In genomic region chr6:147154454-147154853, GRCh38 we compare ENCODE assay signal across 12 cellular contexts. TPM values are rescaled to one million over a fixed set of nuclear protein-coding genes. Genes with fewer than 3 reads are reported as not detected.
DNase-seq lines count a peak whose midpoint lies in the region; ATAC-seq, FAIRE-seq and TF ChIP-seq lines count a peak whose summit lies in the region.
"Had no signal": no experiment of that assay in that cellular context is flagged by ENCODE, and none has a peak within 500 bp of the region (broad histone marks: within the 10 kb centered on the region; RNA-seq: fewer than 3 reads in every experiment).

No MANE protein-coding gene starts in this region.

- H3K9me2 ChIP-seq in PC-3 (replicated peaks; ENCODE audit: low read length) = no peaks in the 10 kb centered on the region

- ATAC-seq in A549 (peak; percentile 89 to 90), PC-3 (peak; percentile 97), GM21526 (IDR thresholded peaks at IDR 0.05; ENCODE audit: low FRiP score, unreplicated experiment) (no peak)
- ATAC-seq in CD4-positive, alpha-beta T cell (ENCODE audit: poor library complexity) = no peak
- ATAC-seq: stimulated activated naive B cell treated with anti-CD40 and anti-IgM and Interleukin-4, amounts not matched to agents 10 μg/mL and 1 μg/mL and 100 μg/mL, for 72 hours had no signal

- no peak overlapping the region for H3K27ac Mint-ChIP-seq in CD4-positive, alpha-beta T cell
- H3K27ac Mint-ChIP-seq: B cell; stimulated activated naive B cell treated with anti-CD40 and anti-IgM and Interleukin-4, amounts not matched to agents 10 μg/mL and 1 μg/mL and 100 μg/mL, for 72 hours had no signal

- H3K27ac ChIP-seq in A549 = peak overlapping the region; percentile 73 to 77; a peak in 5 of 6 replicates
- H3K27ac ChIP-seq in PC-3 (ENCODE audit: low read length) = peak overlapping the region; percentile 91
- no peak overlapping the region for H3K27ac ChIP-seq in CD4-positive, alpha-beta T cell (ENCODE audit: low read depth, low read length)

- CTCF ChIA-PET in A549 (lab: Yijun Ruan, JAX) (no interaction called here), PC-3 (lab: Charles Lee) (no interaction called here)
- CTCF ChIA-PET in CD4-positive, alpha-beta T cell (lab: Charles Lee) = no interaction called here

- no peak overlapping the region for H3K4me3 Mint-ChIP-seq in CD4-positive, alpha-beta T cell
- H3K4me3 Mint-ChIP-seq: B cell; stimulated activated naive B cell treated with anti-CD40 and anti-IgM and Interleukin-4, amounts not matched to agents 10 μg/mL and 1 μg/mL and 100 μg/mL, for 72 hours had no signal

- H3K4me1 ChIP-seq in A549 = peaks cover 40% of the 10 kb centered on the region
- H3K4me1 ChIP-seq in PC-3 (ENCODE audit: insufficient read depth, low read length) = peaks cover 28% of the 10 kb centered on the region

- peak overlapping the region; percentile 67 for H3K9ac ChIP-seq in PC-3 (ENCODE audit: low read length)

- H3K9me3 ChIP-seq in A549 (no peaks in the 10 kb centered on the region), PC-3 (ENCODE audit: low read length) (no peaks in the 10 kb centered on the region)
- no peaks in the 10 kb centered on the region for H3K9me3 ChIP-seq in CD4-positive, alpha-beta T cell (ENCODE audit: control insufficient read depth, low read length)

- H3K79me2 ChIP-seq in PC-3 (ENCODE audit: low read length) = no peaks in the 10 kb centered on the region

- H3K9me3 Mint-ChIP-seq in CD4-positive, alpha-beta T cell = no peaks in the 10 kb centered on the region
- H3K9me3 Mint-ChIP-seq: stimulated activated naive B cell treated with anti-CD40 and anti-IgM and Interleukin-4, amounts not matched to agents 10 μg/mL and 1 μg/mL and 100 μg/mL, for 72 hours had no signal

- POLR2A ChIA-PET in A549 (lab: Yijun Ruan, JAX) = interaction anchor here (0.9 kb wide), 1 partner anchor 13 kb away, joined by 3 read pairs; no protein-coding TSS in a partner anchor
- POLR2A ChIA-PET in PC-3 (lab: Charles Lee; ENCODE audit: unreplicated experiment) = no interaction called here
- POLR2A ChIA-PET in CD4-positive, alpha-beta T cell (lab: Charles Lee) = no interaction called here

- TF ChIP-seq EP300 in A549 (IDR thresholded peaks at IDR 0.05) = no peak; a peak in 1 of 5 replicates

- no peaks in the 10 kb centered on the region for H3K4me1 Mint-ChIP-seq in CD4-positive, alpha-beta T cell (ENCODE audit: low read depth)
- H3K4me1 Mint-ChIP-seq: B cell; stimulated activated naive B cell treated with anti-CD40 and anti-IgM and Interleukin-4, amounts not matched to agents 10 μg/mL and 1 μg/mL and 100 μg/mL, for 72 hours had no signal

- no peaks in the 10 kb centered on the region for H4K20me1 ChIP-seq in PC-3 (ENCODE audit: low read length)

- no peak for TF ChIP-seq CTCF in A549 (IDR thresholded peaks at IDR 0.05)
- no peak for TF ChIP-seq CTCF in PC-3 (conservative IDR thresholded peaks at IDR 0.05; ENCODE audit: low read depth, low read length)
- TF ChIP-seq CTCF in fibroblast of pulmonary artery (IDR thresholded peaks at IDR 0.05; ENCODE audit: low read length, missing control alignments) = no peak
- TF ChIP-seq CTCF in CD4-positive, alpha-beta T cell (IDR thresholded peaks at IDR 0.05) = no peak

- intact Hi-C loops in PC-3 (cut with micrococcal nuclease) = loop anchor here (2.0 to 5.0 kb wide), 3 partner anchors 26 to 242 kb away; no protein-coding TSS in a partner anchor
- intact Hi-C loops in CD4-positive, alpha-beta T cell (cut with DNase I, micrococcal nuclease) = no loop called here

- BruUV-seq in PC-3 (replicated peaks; lab: Mats Ljungman, UMichigan) = no TSS peak

- H3K27me3 Mint-ChIP-seq in CD4-positive, alpha-beta T cell = no peaks in the 10 kb centered on the region

- H3K27me3 ChIP-seq in PC-3 (ENCODE audit: low read length) = no peaks in the 10 kb centered on the region
- H3K27me3 ChIP-seq in CD4-positive, alpha-beta T cell (ENCODE audit: control insufficient read depth, insufficient read depth, low read length) = no peaks in the 10 kb centered on the region

- no peak overlapping the region for H2AFZ ChIP-seq in PC-3 (ENCODE audit: low read length)

- H3K36me3 Mint-ChIP-seq in CD4-positive, alpha-beta T cell (ENCODE audit: low read depth) = no peaks in the 10 kb centered on the region
- H3K36me3 Mint-ChIP-seq: stimulated activated naive B cell treated with anti-CD40 and anti-IgM and Interleukin-4, amounts not matched to agents 10 μg/mL and 1 μg/mL and 100 μg/mL, for 72 hours had no signal

- no peaks in the 10 kb centered on the region for H3K36me3 ChIP-seq in PC-3 (ENCODE audit: low read depth, low read length)

- H3K4me2 ChIP-seq in A549 (peak overlapping the region; percentile 59), PC-3 (ENCODE audit: low read length) (peak overlapping the region; percentile 73)

- FAIRE-seq in A549 (lab: Jason Lieb, UNC) = no peak
- no peak for FAIRE-seq in HTR-8/SVneo (lab: Jason Lieb, UNC)

- TF ChIP-seq POLR2A in A549 (IDR thresholded peaks at IDR 0.05; ENCODE audit: low read length) = no peak

- WGBS in A549 (ENCODE audit: missing lambda C conversion rate) = 7% methylated on average over 1 of the region's 1 CpG

- H3K4me3 ChIP-seq in A549 = no peak overlapping the region
- peak overlapping the region; percentile 27; the same call in 1 of the 2 replicates for H3K4me3 ChIP-seq in PC-3 (ENCODE audit: low read length)
- no peak overlapping the region for H3K4me3 ChIP-seq in fibroblast of pulmonary artery (replicated peaks; ENCODE audit: low read depth, low read length)

- DNase-seq in A549 (ENCODE audit: low read depth in 1 of 2, low spot score in 1 of 2) = peak in 1 of 2 experiments; percentile 70
- DNase-seq in HTR-8/SVneo (ENCODE audit: insufficient read length, low spot score) = peak; percentile 12
- DNase-seq in PC-3 = peak; percentile 94
- peak; percentile 49 for DNase-seq in fibroblast of pulmonary artery (ENCODE audit: low read depth)
- DNase-seq in SKM-1 (lab: John Stamatoyannopoulos, UW; ENCODE audit: unreplicated experiment) = no peak
- no peak for DNase-seq in islet precursor cell
- DNase-seq in CD4-positive, alpha-beta T cell = no peak
- DNase-seq: activated T-cell treated with anti-CD3 and anti-CD28 coated beads, Interleukin-2, amount 50 U/mL, for 1 hour; cerebellar nuclear complex; stimulated activated naive B cell treated with anti-CD40 and anti-IgM and Interleukin-4, amounts not matched to agents 10 μg/mL and 1 μg/mL and 100 μg/mL, for 72 hours had no signal

- H3F3A ChIP-seq in PC-3 (ENCODE audit: low read length, unreplicated experiment) = no peaks in the 10 kb centered on the region

- TF ChIP-seq RAD21 in A549 (conservative IDR thresholded peaks at IDR 0.05 in 1 of 2, IDR thresholded peaks at IDR 0.05 in 1 of 2) = no peak; a peak in 1 of 5 replicates

TF ChIP-seq in A549, 52 proteins besides CTCF, POLR2A, EP300 and RAD21 (continues in another document):
- TF ChIP-seq MYC (IDR thresholded peaks at IDR 0.05; ENCODE audit: borderline replicate concordance, low read length) = no peak
- no peak for TF ChIP-seq HES2 (IDR thresholded peaks at IDR 0.05)
- TF ChIP-seq PHF8 (IDR thresholded peaks at IDR 0.05; ENCODE audit: borderline replicate concordance, low read depth) = no peak
- no peak for TF ChIP-seq HMGXB4 (CRISPR knock-in tag; IDR thresholded peaks at IDR 0.05; ENCODE audit: borderline replicate concordance)
- TF ChIP-seq ZSCAN20 (CRISPR knock-in tag; IDR thresholded peaks at IDR 0.05) = no peak
- TF ChIP-seq RNF2 (IDR thresholded peaks at IDR 0.05; ENCODE audit: borderline replicate concordance, low read depth) = no peak
- no peak for TF ChIP-seq E2F6 (IDR thresholded peaks at IDR 0.05; ENCODE audit: borderline replicate concordance, low read depth)
- no peak for TF ChIP-seq FOXS1 (CRISPR knock-in tag; IDR thresholded peaks at IDR 0.05)
- no peak for TF ChIP-seq HOXA7 (CRISPR knock-in tag; IDR thresholded peaks at IDR 0.05)
- no peak for TF ChIP-seq FOSB (CRISPR knock-in tag; IDR thresholded peaks at IDR 0.05)
- no peak; a peak in 1 of 5 replicates for TF ChIP-seq JUN (IDR thresholded peaks at IDR 0.05)
- no peak for TF ChIP-seq MAZ (IDR thresholded peaks at IDR 0.05; ENCODE audit: borderline replicate concordance, low read depth, low read length)

RNA-seq across cellular contexts. Expression of gene STXBP5, which starts 49.8 kb away (rescaled TPM):
- 17.8 and 23.6 TPM in 2 replicates for polyA plus RNA-seq in A549 (2011; rRNA removed)
- polyA plus RNA-seq in A549 (2012; cell fraction: cytosol; rRNA removed) = 3.6 TPM in 2 replicates
- polyA plus RNA-seq in A549 (2012; cell fraction: nucleus; rRNA removed) = 2.5 and 3.6 TPM in 2 replicates
- polyA plus RNA-seq in A549 (2017; fragmentation: RNase III; extraction: RNeasy Plus Mini Kit Qiagen cat#74134 plus additional on column Dnase treatment) = 8.7 to 10.8 TPM (median 10.7 TPM) in 3 replicates
- polyA minus RNA-seq in A549 (2011; rRNA and poly(A)+ RNA removed) = 27.4 and 33.1 TPM in 2 replicates
- 12.9 and 18.4 TPM in 2 replicates for total RNA-seq in PC-3 (2014; rRNA removed)
- 10 to 100 TPM; 21.0 to 22.5 TPM for total RNA-seq in CD4-positive, alpha-beta T cell

Comparison
In these comparisons a context has a peak if more than half of its experiments do, and no peak if none do; other contexts are left out.
1. ATAC-seq: peak in A549 (2 of 2) and PC-3 (single experiment); none in CD4-positive, alpha-beta T cell (single experiment) and GM21526 (single experiment).
2. DNase-seq: peak in HTR-8/SVneo (single experiment), PC-3 (single experiment) and fibroblast of pulmonary artery (single experiment); none in SKM-1 (single experiment), islet precursor cell (single experiment) and CD4-positive, alpha-beta T cell (0 of 10).